ENCODE assay signal across 1 cellular context in genomic region chr10:23438547-23439451, GRCh38.
A peak's percentile ranks its signal among the peaks of the same experiment; 100 is the strongest.
TF ChIP-seq lines count a peak whose summit lies in the region.

A gene with protein sequence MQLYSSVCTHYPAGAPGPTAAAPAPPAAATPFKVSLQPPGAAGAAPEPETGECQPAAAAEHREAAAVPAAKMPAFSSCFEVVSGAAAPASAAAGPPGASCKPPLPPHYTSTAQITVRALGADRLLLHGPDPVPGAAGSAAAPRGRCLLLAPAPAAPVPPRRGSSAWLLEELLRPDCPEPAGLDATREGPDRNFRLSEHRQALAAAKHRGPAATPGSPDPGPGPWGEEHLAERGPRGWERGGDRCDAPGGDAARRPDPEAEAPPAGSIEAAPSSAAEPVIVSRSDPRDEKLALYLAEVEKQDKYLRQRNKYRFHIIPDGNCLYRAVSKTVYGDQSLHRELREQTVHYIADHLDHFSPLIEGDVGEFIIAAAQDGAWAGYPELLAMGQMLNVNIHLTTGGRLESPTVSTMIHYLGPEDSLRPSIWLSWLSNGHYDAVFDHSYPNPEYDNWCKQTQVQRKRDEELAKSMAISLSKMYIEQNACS (plus strand): TSS chr10:23439075. CDS start chr10:23439458, 383 bp downstream.

TF ChIP-seq in HepG2, 621 proteins besides CTCF, POLR2A, EP300 and RAD21 (continued from another document):
- TF ChIP-seq, protein P1, sequence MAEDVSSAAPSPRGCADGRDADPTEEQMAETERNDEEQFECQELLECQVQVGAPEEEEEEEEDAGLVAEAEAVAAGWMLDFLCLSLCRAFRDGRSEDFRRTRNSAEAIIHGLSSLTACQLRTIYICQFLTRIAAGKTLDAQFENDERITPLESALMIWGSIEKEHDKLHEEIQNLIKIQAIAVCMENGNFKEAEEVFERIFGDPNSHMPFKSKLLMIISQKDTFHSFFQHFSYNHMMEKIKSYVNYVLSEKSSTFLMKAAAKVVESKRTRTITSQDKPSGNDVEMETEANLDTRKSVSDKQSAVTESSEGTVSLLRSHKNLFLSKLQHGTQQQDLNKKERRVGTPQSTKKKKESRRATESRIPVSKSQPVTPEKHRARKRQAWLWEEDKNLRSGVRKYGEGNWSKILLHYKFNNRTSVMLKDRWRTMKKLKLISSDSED (CRISPR knock-in tag; IDR thresholded peaks at IDR 0.05), result no peak
- TF ChIP-seq ZHX2 (IDR thresholded peaks at IDR 0.05; ENCODE audit: low read depth) (no peak), ZHX2 (CRISPR knock-in tag; IDR thresholded peaks at IDR 0.05; ENCODE audit: borderline replicate concordance) (no peak), MED1 (CRISPR knock-in tag; IDR thresholded peaks at IDR 0.05) (no peak; the same call in 1 of the 2 replicates), CEBPB (IDR thresholded peaks at IDR 0.05; ENCODE audit: borderline replicate concordance, low read depth, low read length) (no peak), ZNF225 (CRISPR knock-in tag; IDR thresholded peaks at IDR 0.05) (no peak), IRX3 (CRISPR knock-in tag; IDR thresholded peaks at IDR 0.05; ENCODE audit: borderline replicate concordance, low read depth) (peak; percentile 55; the same call in 1 of the 2 replicates), ZNF17 (CRISPR knock-in tag; IDR thresholded peaks at IDR 0.05) (no peak), MXD3 (CRISPR knock-in tag; IDR thresholded peaks at IDR 0.05) (peak; percentile 72; the same call in 1 of the 2 replicates), BRCA1 (CRISPR knock-in tag; IDR thresholded peaks at IDR 0.05) (no peak), ZNF556 (CRISPR knock-in tag; IDR thresholded peaks at IDR 0.05; ENCODE audit: borderline replicate concordance) (no peak), FOXA3 (CRISPR knock-in tag; IDR thresholded peaks at IDR 0.05) (peak; percentile 82), SMAD1 (CRISPR knock-in tag; IDR thresholded peaks at IDR 0.05; ENCODE audit: borderline replicate concordance, low read depth) (no peak), ZNF652 (CRISPR knock-in tag; IDR thresholded peaks at IDR 0.05; ENCODE audit: borderline replicate concordance, low read depth) (no peak), BRF2 (CRISPR knock-in tag; IDR thresholded peaks at IDR 0.05) (no peak), TCF12 (IDR thresholded peaks at IDR 0.05) (no peak), TCF12 (CRISPR knock-in tag; IDR thresholded peaks at IDR 0.05) (no peak), PBX2 (CRISPR knock-in tag; IDR thresholded peaks at IDR 0.05) (no peak), MIXL1 (CRISPR knock-in tag; IDR thresholded peaks at IDR 0.05) (no peak), ARNT2 (CRISPR knock-in tag; IDR thresholded peaks at IDR 0.05; ENCODE audit: low read depth) (peak; percentile 85), ZNF432 (CRISPR knock-in tag; IDR thresholded peaks at IDR 0.05; ENCODE audit: borderline replicate concordance) (no peak), ARNT (IDR thresholded peaks at IDR 0.05) (no peak), MBNL3 (CRISPR knock-in tag; conservative IDR thresholded peaks at IDR 0.05) (no peak), HNRNPH1 (optimal IDR thresholded peaks at IDR 0.05; ENCODE audit: low read depth, low read length) (no peak), SNAPC5 (CRISPR knock-in tag; IDR thresholded peaks at IDR 0.05; ENCODE audit: borderline replicate concordance) (no peak), ZNF329 (CRISPR knock-in tag; IDR thresholded peaks at IDR 0.05; ENCODE audit: low read depth) (no peak), ZEB1 (IDR thresholded peaks at IDR 0.05; ENCODE audit: insufficient replicate concordance, low read depth) (no peak), RXRA (CRISPR knock-in tag; IDR thresholded peaks at IDR 0.05) (no peak), ZFY (CRISPR knock-in tag; IDR thresholded peaks at IDR 0.05) (peak; percentile 69), RFX3 (CRISPR knock-in tag; IDR thresholded peaks at IDR 0.05) (no peak), ZNF143 (CRISPR knock-in tag; IDR thresholded peaks at IDR 0.05) (no peak), HDAC1 (CRISPR knock-in tag; IDR thresholded peaks at IDR 0.05) (peak; percentile 62), SPEN (CRISPR knock-in tag; IDR thresholded peaks at IDR 0.05; ENCODE audit: low read depth) (no peak), ZNF879 (CRISPR knock-in tag; IDR thresholded peaks at IDR 0.05) (no peak), ZNF572 (CRISPR knock-in tag; IDR thresholded peaks at IDR 0.05) (0 out of 2 replicates have a peak, but pooled peaks have one; percentile 32), ZNF496 (CRISPR knock-in tag; IDR thresholded peaks at IDR 0.05; ENCODE audit: insufficient replicate concordance) (no peak), HMGA1 (CRISPR knock-in tag; conservative IDR thresholded peaks at IDR 0.05) (no peak), NFIC (IDR thresholded peaks at IDR 0.05; ENCODE audit: low read length) (no peak), PHF8 (CRISPR knock-in tag; IDR thresholded peaks at IDR 0.05) (peak; percentile 46; the same call in 1 of the 2 replicates), ZFP82 (CRISPR knock-in tag; IDR thresholded peaks at IDR 0.05; ENCODE audit: borderline replicate concordance) (no peak), CCAR2 (optimal IDR thresholded peaks at IDR 0.05; ENCODE audit: low read depth, low read length) (no peak), JARID2 (CRISPR knock-in tag; IDR thresholded peaks at IDR 0.05; ENCODE audit: insufficient replicate concordance) (no peak), KDM6A (CRISPR knock-in tag; IDR thresholded peaks at IDR 0.05; ENCODE audit: low read depth) (no peak)
- TF ChIP-seq, protein P2, sequence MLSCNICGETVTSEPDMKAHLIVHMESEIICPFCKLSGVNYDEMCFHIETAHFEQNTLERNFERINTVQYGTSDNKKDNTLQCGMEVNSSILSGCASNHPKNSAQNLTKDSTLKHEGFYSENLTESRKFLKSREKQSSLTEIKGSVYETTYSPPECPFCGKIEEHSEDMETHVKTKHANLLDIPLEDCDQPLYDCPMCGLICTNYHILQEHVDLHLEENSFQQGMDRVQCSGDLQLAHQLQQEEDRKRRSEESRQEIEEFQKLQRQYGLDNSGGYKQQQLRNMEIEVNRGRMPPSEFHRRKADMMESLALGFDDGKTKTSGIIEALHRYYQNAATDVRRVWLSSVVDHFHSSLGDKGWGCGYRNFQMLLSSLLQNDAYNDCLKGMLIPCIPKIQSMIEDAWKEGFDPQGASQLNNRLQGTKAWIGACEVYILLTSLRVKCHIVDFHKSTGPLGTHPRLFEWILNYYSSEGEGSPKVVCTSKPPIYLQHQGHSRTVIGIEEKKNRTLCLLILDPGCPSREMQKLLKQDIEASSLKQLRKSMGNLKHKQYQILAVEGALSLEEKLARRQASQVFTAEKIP (CRISPR knock-in tag; IDR thresholded peaks at IDR 0.05; ENCODE audit: borderline replicate concordance), result no peak
- TF ChIP-seq, protein P3, sequence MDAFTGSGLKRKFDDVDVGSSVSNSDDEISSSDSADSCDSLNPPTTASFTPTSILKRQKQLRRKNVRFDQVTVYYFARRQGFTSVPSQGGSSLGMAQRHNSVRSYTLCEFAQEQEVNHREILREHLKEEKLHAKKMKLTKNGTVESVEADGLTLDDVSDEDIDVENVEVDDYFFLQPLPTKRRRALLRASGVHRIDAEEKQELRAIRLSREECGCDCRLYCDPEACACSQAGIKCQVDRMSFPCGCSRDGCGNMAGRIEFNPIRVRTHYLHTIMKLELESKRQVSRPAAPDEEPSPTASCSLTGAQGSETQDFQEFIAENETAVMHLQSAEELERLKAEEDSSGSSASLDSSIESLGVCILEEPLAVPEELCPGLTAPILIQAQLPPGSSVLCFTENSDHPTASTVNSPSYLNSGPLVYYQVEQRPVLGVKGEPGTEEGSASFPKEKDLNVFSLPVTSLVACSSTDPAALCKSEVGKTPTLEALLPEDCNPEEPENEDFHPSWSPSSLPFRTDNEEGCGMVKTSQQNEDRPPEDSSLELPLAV (CRISPR knock-in tag; conservative IDR thresholded peaks at IDR 0.05; ENCODE audit: low read depth), result no peak
- TF ChIP-seq, protein P4, sequence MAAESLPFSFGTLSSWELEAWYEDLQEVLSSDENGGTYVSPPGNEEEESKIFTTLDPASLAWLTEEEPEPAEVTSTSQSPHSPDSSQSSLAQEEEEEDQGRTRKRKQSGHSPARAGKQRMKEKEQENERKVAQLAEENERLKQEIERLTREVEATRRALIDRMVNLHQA (CRISPR knock-in tag; IDR thresholded peaks at IDR 0.05), result no peak
- TF ChIP-seq, protein P5, sequence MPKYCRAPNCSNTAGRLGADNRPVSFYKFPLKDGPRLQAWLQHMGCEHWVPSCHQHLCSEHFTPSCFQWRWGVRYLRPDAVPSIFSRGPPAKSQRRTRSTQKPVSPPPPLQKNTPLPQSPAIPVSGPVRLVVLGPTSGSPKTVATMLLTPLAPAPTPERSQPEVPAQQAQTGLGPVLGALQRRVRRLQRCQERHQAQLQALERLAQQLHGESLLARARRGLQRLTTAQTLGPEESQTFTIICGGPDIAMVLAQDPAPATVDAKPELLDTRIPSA (CRISPR knock-in tag; IDR thresholded peaks at IDR 0.05; ENCODE audit: borderline replicate concordance), result no peak
